Comparison of ENCODE assay signal across 1 cellular context in genomic region chr20:38084425-38084951, GRCh38.
TF ChIP-seq lines count a peak whose summit lies in the region.

No MANE protein-coding gene starts in this region.

TF ChIP-seq in HepG2, 621 proteins besides CTCF, POLR2A, EP300 and RAD21:
- peak; percentile 11; the same call in 1 of the 2 replicates for TF ChIP-seq ARID5B (CRISPR knock-in tag; IDR thresholded peaks at IDR 0.05)
- no peak for TF ChIP-seq ZNF570 (CRISPR knock-in tag; IDR thresholded peaks at IDR 0.05; ENCODE audit: borderline replicate concordance)
- 0 out of 2 replicates have a peak, but pooled peaks have one; percentile 5 for TF ChIP-seq RFX1 (IDR thresholded peaks at IDR 0.05)
- no peak for TF ChIP-seq ZNF354B (CRISPR knock-in tag; IDR thresholded peaks at IDR 0.05)
- TF ChIP-seq PAX8 (CRISPR knock-in tag; IDR thresholded peaks at IDR 0.05; ENCODE audit: borderline replicate concordance): no peak
- TF ChIP-seq TMF1 (CRISPR knock-in tag; IDR thresholded peaks at IDR 0.05; ENCODE audit: low read depth): no peak
- no peak for TF ChIP-seq ZNF33A (CRISPR knock-in tag; IDR thresholded peaks at IDR 0.05; ENCODE audit: borderline replicate concordance)
- TF ChIP-seq ZNF33B (CRISPR knock-in tag; IDR thresholded peaks at IDR 0.05): no peak
- TF ChIP-seq MXD3 (CRISPR knock-in tag; IDR thresholded peaks at IDR 0.05): no peak
- no peak for TF ChIP-seq ZNF256 (CRISPR knock-in tag; conservative IDR thresholded peaks at IDR 0.05)
- no peak for TF ChIP-seq HNRNPL (IDR thresholded peaks at IDR 0.05; ENCODE audit: low read depth, low read length)
- TF ChIP-seq SOX13 (IDR thresholded peaks at IDR 0.05): no peak
- 0 out of 4 replicates have a peak, but pooled peaks of 1 of the 2 experiments have one; percentile 13 for TF ChIP-seq SOX13 (CRISPR knock-in tag; conservative IDR thresholded peaks at IDR 0.05 in 1 of 2, IDR thresholded peaks at IDR 0.05 in 1 of 2)
- TF ChIP-seq ZNF230 (CRISPR knock-in tag; IDR thresholded peaks at IDR 0.05): no peak
- no peak for TF ChIP-seq ZBTB20 (CRISPR knock-in tag; IDR thresholded peaks at IDR 0.05; ENCODE audit: borderline replicate concordance, low read depth)
- no peak for TF ChIP-seq ZNF704 (CRISPR knock-in tag; IDR thresholded peaks at IDR 0.05; ENCODE audit: borderline replicate concordance)
- 0 out of 2 replicates have a peak, but pooled peaks have one; percentile 5 for TF ChIP-seq ZNF44 (CRISPR knock-in tag; IDR thresholded peaks at IDR 0.05)
- TF ChIP-seq DZIP1 (CRISPR knock-in tag; IDR thresholded peaks at IDR 0.05): no peak
- TF ChIP-seq XRCC5 (optimal IDR thresholded peaks at IDR 0.05; ENCODE audit: low read length): no peak
- no peak for TF ChIP-seq HMG20B (CRISPR knock-in tag; conservative IDR thresholded peaks at IDR 0.05)
- peak; percentile 46 for TF ChIP-seq RARA (CRISPR knock-in tag; IDR thresholded peaks at IDR 0.05)
- peak; percentile 50; the same call in 1 of the 2 replicates for TF ChIP-seq SRF (IDR thresholded peaks at IDR 0.05; ENCODE audit: low read depth, low read length)
- TF ChIP-seq TEAD3 (CRISPR knock-in tag; optimal IDR thresholded peaks at IDR 0.05; ENCODE audit: borderline replicate concordance): peak; percentile 34
- 0 out of 2 replicates have a peak, but pooled peaks have one; percentile 16 for TF ChIP-seq BCL6 (CRISPR knock-in tag; IDR thresholded peaks at IDR 0.05)
- TF ChIP-seq KDM4B (CRISPR knock-in tag; IDR thresholded peaks at IDR 0.05): no peak
- no peak for TF ChIP-seq ZFP36L1 (CRISPR knock-in tag; IDR thresholded peaks at IDR 0.05)
- TF ChIP-seq PRDM10 (CRISPR knock-in tag; IDR thresholded peaks at IDR 0.05; ENCODE audit: low read depth): no peak
- no peak for TF ChIP-seq MZF1 (CRISPR knock-in tag; IDR thresholded peaks at IDR 0.05; ENCODE audit: borderline replicate concordance)
- TF ChIP-seq SAP130 (CRISPR knock-in tag; IDR thresholded peaks at IDR 0.05; ENCODE audit: low read depth): 0 out of 2 replicates have a peak, but pooled peaks have one; percentile 11
- no peak for TF ChIP-seq TFDP2 (CRISPR knock-in tag; IDR thresholded peaks at IDR 0.05)
- no peak for TF ChIP-seq CENPX (CRISPR knock-in tag; IDR thresholded peaks at IDR 0.05)
- peak; percentile 22; the same call in 1 of the 2 replicates for TF ChIP-seq SOX5 (CRISPR knock-in tag; IDR thresholded peaks at IDR 0.05; ENCODE audit: borderline replicate concordance)
- no peak for TF ChIP-seq MEIS1 (CRISPR knock-in tag; IDR thresholded peaks at IDR 0.05; ENCODE audit: borderline replicate concordance)
- no peak for TF ChIP-seq ZNF160 (CRISPR knock-in tag; IDR thresholded peaks at IDR 0.05)
- no peak for TF ChIP-seq FOXM1 (CRISPR knock-in tag; IDR thresholded peaks at IDR 0.05)
- TF ChIP-seq MYC (CRISPR knock-in tag; IDR thresholded peaks at IDR 0.05; ENCODE audit: borderline replicate concordance): no peak
- TF ChIP-seq ELF1 (CRISPR knock-in tag; IDR thresholded peaks at IDR 0.05): no peak
- no peak for TF ChIP-seq THAP7 (CRISPR knock-in tag; IDR thresholded peaks at IDR 0.05)
- TF ChIP-seq ZNF674 (CRISPR knock-in tag; IDR thresholded peaks at IDR 0.05; ENCODE audit: low read depth): no peak
- no peak for TF ChIP-seq MBD4 (IDR thresholded peaks at IDR 0.05; ENCODE audit: borderline replicate concordance, low read length)
- no peak for TF ChIP-seq HNRNPH1 (optimal IDR thresholded peaks at IDR 0.05; ENCODE audit: low read depth, low read length)
